Comparison of ENCODE assay signal across 6 cellular contexts in genomic region chr1:153968000-153968363, GRCh38. TPM values are rescaled to one million over a fixed set of nuclear protein-coding genes. Genes with fewer than 3 reads are reported as not detected.
A peak's percentile ranks its signal among the peaks of the same experiment; 100 is the strongest.
DNase-seq lines count a peak whose midpoint lies in the region; TF ChIP-seq lines count a peak whose summit lies in the region.

No MANE protein-coding gene starts in this region.

- H3K27ac ChIP-seq in ACC112 (ENCODE audit: low read depth, low read length): no peak overlapping the region
- H3K27ac ChIP-seq in temporal lobe (ENCODE audit: low read depth, low read length): peak overlapping the region; percentile 87

- no peak for TF ChIP-seq CTCF in fibroblast of mammary gland (conservative IDR thresholded peaks at IDR 0.05; ENCODE audit: control insufficient read depth, insufficient read depth, low read depth, low read length)

- H3K4me3 ChIP-seq in ACC112 (ENCODE audit: low read depth, low read length) (peak overlapping the region; percentile 81), fibroblast of mammary gland (ENCODE audit: control insufficient read depth, low read depth, low read length) (peak overlapping the region; percentile 71)

- H3K27me3 ChIP-seq in ACC112 (ENCODE audit: insufficient read depth, low read length): no peaks in the 10 kb centered on the region

- H3K4me1 ChIP-seq in ACC112 (ENCODE audit: control insufficient read depth, insufficient read depth, low read length, unreplicated experiment): peaks cover 11% of the 10 kb centered on the region

- peak; percentile 80 for DNase-seq in NCI-H2107 treated with DMSO at 0.1 percent for 48 hours (lab: John Stamatoyannopoulos, UW; ENCODE audit: unreplicated experiment)
- DNase-seq in fibroblast of mammary gland (ENCODE audit: low read depth): no peak
- DNase-seq in germinal center (ENCODE audit: low spot score): no peak
- no peak for DNase-seq in stimulated activated CD4-positive, alpha-beta T cell treated with anti-CD3 and anti-CD28 coated beads, Interleukin-4, amount 100 ng/mL, for 1 hour

- H2AFZ ChIP-seq in ACC112 (ENCODE audit: low read length, unreplicated experiment): peak overlapping the region; percentile 78

- H3K79me2 ChIP-seq in ACC112 (ENCODE audit: control insufficient read depth, insufficient read depth, low read length, unreplicated experiment): peaks cover 9% of the 10 kb centered on the region

- no peaks in the 10 kb centered on the region for H3K36me3 ChIP-seq in ACC112 (ENCODE audit: insufficient read depth, low read length)

RNA-seq across cellular contexts. Expression of gene CREB3L4, which starts 0.3 kb away (rescaled TPM):
- 6.4 TPM for total RNA-seq in temporal lobe

RNA-seq across cellular contexts. Expression of gene SLC39A1, which starts 4.6 kb away (rescaled TPM):
- 21.6 TPM for total RNA-seq in temporal lobe

RNA-seq across cellular contexts. Expression of gene JTB, which starts 9.5 kb away (rescaled TPM):
- total RNA-seq in temporal lobe: 49.2 TPM

RNA-seq across cellular contexts. Expression of gene CRTC2, which starts 9.6 kb away (rescaled TPM):
- total RNA-seq in temporal lobe: 2.7 TPM

RNA-seq across cellular contexts. Expression of gene RAB13, which starts 18.2 kb away (rescaled TPM):
- total RNA-seq in temporal lobe: 6.6 TPM
